In genomic region chrX:153924149-153924861, GRCh38 we compare ENCODE assay signal across 9 cellular contexts. TPM values are rescaled to one million over a fixed set of nuclear protein-coding genes. Genes with fewer than 3 reads are reported as not detected.
A peak's percentile ranks its signal among the peaks of the same experiment; 100 is the strongest.
DNase-seq lines count a peak whose midpoint lies in the region; ATAC-seq and TF ChIP-seq lines count a peak whose summit lies in the region.
"Had no signal": no experiment of that assay in that cellular context is flagged by ENCODE, and none has a peak within 500 bp of the region (broad histone marks: within the 10 kb centered on the region; RNA-seq: fewer than 3 reads in every experiment).

No MANE protein-coding gene starts in this region.

- DNase-seq in COLO668 (lab: John Stamatoyannopoulos, UW; ENCODE audit: unreplicated experiment): peak; percentile 52
- DNase-seq in GM13977 (ENCODE audit: low spot score): peak; percentile 57
- DNase-seq in PC-9: no peak
- DNase-seq in cardiac fibroblast (ENCODE audit: low read depth in 2 of 2): peak; percentile 37 to 56
- no peak for DNase-seq in middle frontal gyrus (ENCODE audit: extremely low spot score, low spot score)
- no peak for DNase-seq in NCI-H226

- H3K27me3 ChIP-seq in PC-9 (ENCODE audit: insufficient read depth, low read depth): no peaks in the 10 kb centered on the region
- no peaks in the 10 kb centered on the region for H3K27me3 ChIP-seq in mononuclear cell (ENCODE audit: insufficient read depth, low read length)
- H3K27me3 ChIP-seq: right lobe of liver had no signal

- intact Hi-C loops in PC-9 (cut with micrococcal nuclease; ENCODE audit: unreplicated experiment): loop anchor here (1.0 kb wide), 1 partner anchor 23 kb away; no protein-coding TSS in a partner anchor

- peaks cover 18% of the 10 kb centered on the region; the same call in 1 of the 2 replicates for H3F3A ChIP-seq in PC-9 (ENCODE audit: insufficient read depth, low read depth)

- peaks cover 13% of the 10 kb centered on the region; the same call in 1 of the 2 replicates for H3K4me1 ChIP-seq in PC-9 (replicated peaks; ENCODE audit: insufficient read depth)
- peaks cover 48% of the 10 kb centered on the region for H3K4me1 ChIP-seq in mononuclear cell (ENCODE audit: insufficient read depth, low read length)

- ATAC-seq in HG03432 (IDR thresholded peaks at IDR 0.05; ENCODE audit: unreplicated experiment): no peak
- ATAC-seq: right lobe of liver had no signal

- no peaks in the 10 kb centered on the region for H3K79me2 ChIP-seq in PC-9 (ENCODE audit: low read depth)

- H3K4me2 ChIP-seq in PC-9: no peak overlapping the region

- H3K27ac ChIP-seq in PC-9: no peak overlapping the region
- H3K27ac ChIP-seq: right lobe of liver had no signal

- in situ Hi-C loops in GM13977 (cut with MboI; ENCODE audit: low pct_unique_long_range_greater_than_20kb, low sequenced_read_pairs, unreplicated experiment): no loop called here

- no peaks in the 10 kb centered on the region for H3K36me3 ChIP-seq in PC-9 (ENCODE audit: low read depth)
- H3K36me3 ChIP-seq: right lobe of liver had no signal

- CTCF ChIA-PET in PC-9 (lab: Charles Lee): no interaction called here

- H3K9me3 ChIP-seq in PC-9 (ENCODE audit: insufficient read depth, low read depth): no peaks in the 10 kb centered on the region
- no peaks in the 10 kb centered on the region for H3K9me3 ChIP-seq in mononuclear cell (ENCODE audit: low read depth, low read length)
- H3K9me3 ChIP-seq: right lobe of liver had no signal

- POLR2A ChIA-PET in PC-9 (lab: Charles Lee; ENCODE audit: unreplicated experiment): no interaction called here

- H3K4me3 ChIP-seq in PC-9 (no peak overlapping the region), cardiac fibroblast (replicated peaks in 1 of 2; ENCODE audit: low read depth in 2 of 2, low read length in 2 of 2) (no peak overlapping the region), mononuclear cell (ENCODE audit: low read length) (peak overlapping the region; percentile 67)

- H4K20me1 ChIP-seq in PC-9 (ENCODE audit: insufficient read depth): no peaks in the 10 kb centered on the region

- no peaks in the 10 kb centered on the region for H3K9me2 ChIP-seq in PC-9 (ENCODE audit: insufficient read depth)

- H2AFZ ChIP-seq in PC-9: no peak overlapping the region

- no TSS peak for BruUV-seq in PC-9 (replicated peaks; lab: Mats Ljungman, UMichigan)

- TF ChIP-seq CTCF in GM13977 (IDR thresholded peaks at IDR 0.05; ENCODE audit: extremely low read depth, insufficient read depth, missing control alignments): peak; percentile 20
- TF ChIP-seq CTCF in PC-9 (conservative IDR thresholded peaks at IDR 0.05): peak; percentile 32; the same call in 1 of the 2 replicates
- TF ChIP-seq CTCF in cardiac fibroblast (IDR thresholded peaks at IDR 0.05; ENCODE audit: low read depth, low read length): peak; percentile 5

RNA-seq across cellular contexts. Expression of gene ARHGAP4, which starts 1.8 kb away (rescaled TPM):
- total RNA-seq in PC-9 (2021) (47.0 and 86.0 TPM in 2 replicates), mononuclear cell (199 TPM)

RNA-seq across cellular contexts. Expression of gene NAA10, which starts 10.5 kb away (rescaled TPM):
- total RNA-seq in PC-9 (2021) (181 and 189 TPM in 2 replicates), mononuclear cell (22.0 TPM)

RNA-seq across cellular contexts. Expression of gene AVPR2, which starts 19.8 kb away (rescaled TPM):
- 3.2 and 3.8 TPM in 2 replicates for total RNA-seq in PC-9 (2021)
- not detected for total RNA-seq in mononuclear cell

RNA-seq across cellular contexts. Expression of gene RENBP, which starts 20.1 kb away (rescaled TPM):
- total RNA-seq in PC-9 (2021): 6.8 and 6.9 TPM in 2 replicates
- 11.1 TPM for total RNA-seq in mononuclear cell

RNA-seq across cellular contexts. Expression of gene L1CAM, which starts 38.3 kb away (rescaled TPM):
- total RNA-seq in PC-9 (2021) (68.8 and 79.0 TPM in 2 replicates), mononuclear cell (0.52 TPM)

Comparison
In these comparisons a context has a peak if more than half of its experiments do, and no peak if none do; other contexts are left out.
1. DNase-seq: peak in COLO668 (single experiment), GM13977 (single experiment) and cardiac fibroblast (2 of 2); none in PC-9 (0 of 2), middle frontal gyrus (single experiment) and NCI-H226 (single experiment).
2. Peak in every context shown above with its lines, with median percentiles within 50 percentile points of each other: CTCF ChIP-seq.